Comparison of ENCODE assay signal across 9 cellular contexts in genomic region chr2:27069961-27070618, GRCh38. TPM values are rescaled to one million over a fixed set of nuclear protein-coding genes. Genes with fewer than 3 reads are reported as not detected.
DNase-seq lines count a peak whose midpoint lies in the region; ATAC-seq and TF ChIP-seq lines count a peak whose summit lies in the region.
"Had no signal": no experiment of that assay in that cellular context is flagged by ENCODE, and none has a peak within 500 bp of the region (broad histone marks: within the 10 kb centered on the region; RNA-seq: fewer than 3 reads in every experiment).

No MANE protein-coding gene starts in this region.

- in situ Hi-C loops in astrocyte of the spinal cord (cut with HindIII; ENCODE audit: low sequenced_read_pairs) = no loop called here

- no peaks in the 10 kb centered on the region for H3K9me3 ChIP-seq in cardiac muscle cell (ENCODE audit: low read depth)
- H3K9me3 ChIP-seq in lower lobe of right lung = no peaks in the 10 kb centered on the region
- H3K9me3 ChIP-seq in upper lobe of left lung = no peaks in the 10 kb centered on the region

- TF ChIP-seq POLR2A in upper lobe of left lung (IDR thresholded peaks at IDR 0.05) = no peak

- 85 to 86% methylated on average over 8 of the region's 8 CpGs for WGBS in upper lobe of left lung, 2 donors

- peak overlapping the region; percentile 21 for H3K27ac ChIP-seq in cardiac muscle cell
- H3K27ac ChIP-seq in lower lobe of right lung = peak overlapping the region; percentile 91
- H3K27ac ChIP-seq in upper lobe of left lung = peak overlapping the region; percentile 15 to 96 (median 90)

- TF ChIP-seq EP300 in upper lobe of left lung (IDR thresholded peaks at IDR 0.05) = no peak

- peaks cover 17% of the 10 kb centered on the region for H3K36me3 ChIP-seq in cardiac muscle cell
- H3K36me3 ChIP-seq in lower lobe of right lung = peaks cover 35% of the 10 kb centered on the region
- H3K36me3 ChIP-seq in upper lobe of left lung = peaks cover 0 to 38% (median 17%) of the 10 kb centered on the region in 4 donors

- H3K27me3 ChIP-seq in cardiac muscle cell (no peaks in the 10 kb centered on the region), lower lobe of right lung (ENCODE audit: low read depth) (no peaks in the 10 kb centered on the region), upper lobe of left lung (no peaks in the 10 kb centered on the region)

- H3K4me1 ChIP-seq in cardiac muscle cell (ENCODE audit: low read depth) (peaks cover 24% of the 10 kb centered on the region), lower lobe of right lung (peaks cover 56% of the 10 kb centered on the region), upper lobe of left lung (peaks cover 37 to 43% (median 39%) of the 10 kb centered on the region in 4 donors)

- ATAC-seq in left ventricle myocardium superior = no peak
- no peak for ATAC-seq in lower lobe of right lung
- no peak for ATAC-seq in upper lobe of left lung (ENCODE audit: low FRiP score in 2 of 2)

- DNase-seq in cardiac muscle cell (ENCODE audit: low read depth in 1 of 2, low spot score in 1 of 2) = no peak
- no peak for DNase-seq in left ventricle myocardium superior
- DNase-seq in astrocyte of the spinal cord (ENCODE audit: low read depth, low spot score) = no peak
- no peak for DNase-seq in lower lobe of right lung
- DNase-seq in upper lobe of left lung = no peak
- DNase-seq in UCSD-AML1 (lab: John Stamatoyannopoulos, UW; ENCODE audit: unreplicated experiment) = no peak
- DNase-seq in AG08395 (ENCODE audit: low spot score) = no peak
- DNase-seq in NCI-H1436 (lab: John Stamatoyannopoulos, UW) = no peak
- DNase-seq: NK-92 treated with Interleukin-12 subunit alpha and Interleukin-12 subunit beta, amount 100 ng/mL, for 24 hours had no signal

- intact Hi-C loops in left ventricle myocardium superior (cut with micrococcal nuclease) = no loop called here
- intact Hi-C loops in lower lobe of right lung (cut with DNase I) = no loop called here

- TF ChIP-seq CTCF in cardiac muscle cell (IDR thresholded peaks at IDR 0.05; ENCODE audit: low read depth, low read length) (no peak), astrocyte of the spinal cord (IDR thresholded peaks at IDR 0.05; ENCODE audit: low read depth, low read length) (no peak), lower lobe of right lung (IDR thresholded peaks at IDR 0.05) (no peak), upper lobe of left lung (IDR thresholded peaks at IDR 0.05) (no peak)

- H3K4me3 ChIP-seq in cardiac muscle cell (peak overlapping the region; percentile 84), astrocyte of the spinal cord (ENCODE audit: low read depth, low read length) (peak overlapping the region; percentile 99), lower lobe of right lung (peak overlapping the region; percentile 97), upper lobe of left lung (peak overlapping the region; percentile 70 to 100 (median 94))

RNA-seq across cellular contexts. Expression of gene OST4, which starts 1.4 kb away (rescaled TPM):
- total RNA-seq in cardiac muscle cell (289 and 303 TPM in 2 replicates), left ventricle myocardium superior (374 TPM), lower lobe of right lung (243 TPM), upper lobe of left lung (100 to 1,000 TPM in 5 of 6 donors, 10 to 100 TPM in 1; 90.4 to 265 (median 176) TPM)
- polyA plus RNA-seq in cardiac muscle cell = 768 and 779 TPM in 2 replicates

RNA-seq across cellular contexts. Expression of gene EMILIN1, which starts 8.3 kb away (rescaled TPM):
- total RNA-seq in cardiac muscle cell = 18.5 and 20.2 TPM in 2 replicates
- 12.2 and 15.6 TPM in 2 replicates for polyA plus RNA-seq in cardiac muscle cell
- 15.7 TPM for total RNA-seq in left ventricle myocardium superior
- total RNA-seq in lower lobe of right lung = 56.3 TPM
- 100 to 1,000 TPM in 2 of 6 donors, 10 to 100 TPM in 4; 20.7 to 158 (median 49.0) TPM for total RNA-seq in upper lobe of left lung

RNA-seq across cellular contexts. Expression of gene KHK, which starts 16.5 kb away (rescaled TPM):
- total RNA-seq in cardiac muscle cell = 9.0 and 9.6 TPM in 2 replicates
- polyA plus RNA-seq in cardiac muscle cell = 12.9 and 19.2 TPM in 2 replicates
- total RNA-seq in left ventricle myocardium superior = 4.0 TPM
- total RNA-seq in lower lobe of right lung = 5.1 TPM
- 10 to 100 TPM in 1 of 6 donors, 1 to 10 TPM in 5; 2.4 to 10.4 (median 6.3) TPM for total RNA-seq in upper lobe of left lung

RNA-seq across cellular contexts. Expression of gene AGBL5, which starts 18.6 kb away (rescaled TPM):
- 52.0 and 52.5 TPM in 2 replicates for total RNA-seq in cardiac muscle cell
- polyA plus RNA-seq in cardiac muscle cell = 67.0 and 77.7 TPM in 2 replicates
- 9.4 TPM for total RNA-seq in left ventricle myocardium superior
- total RNA-seq in lower lobe of right lung = 18.9 TPM
- total RNA-seq in upper lobe of left lung = 10 to 100 TPM in 5 of 6 donors, 1 to 10 TPM in 1; 7.8 to 17.6 (median 14.3) TPM

RNA-seq across cellular contexts. Expression of gene TMEM214, which starts 37.3 kb away (rescaled TPM):
- total RNA-seq in cardiac muscle cell (38.9 and 48.5 TPM in 2 replicates), left ventricle myocardium superior (30.9 TPM), lower lobe of right lung (62.9 TPM), upper lobe of left lung (100 to 1,000 TPM in 1 of 6 donors, 10 to 100 TPM in 5; 42.5 to 176 (median 62.0) TPM)
- polyA plus RNA-seq in cardiac muscle cell = 46.9 and 66.3 TPM in 2 replicates

Comparison
In these comparisons a context has a peak if more than half of its experiments do, and no peak if none do; other contexts are left out.
1. H3K27ac ChIP-seq: peak in every context shown above with its lines; median percentile 91 in lower lobe of right lung; 90 in upper lobe of left lung; 21 in cardiac muscle cell.